ENCODE assay signal across 16 cellular contexts in genomic region chr9:97850746-97851449, GRCh38. TPM values are rescaled to one million over a fixed set of nuclear protein-coding genes. Genes with fewer than 3 reads are reported as not detected.
"Had no signal": no experiment of that assay in that cellular context is flagged by ENCODE, and none has a peak within 500 bp of the region (broad histone marks: within the 10 kb centered on the region; RNA-seq: fewer than 3 reads in every experiment).

No MANE protein-coding gene starts in this region.

- H3K9me3 ChIP-seq: adrenal gland, lower lobe of right lung, upper lobe of left lung had no signal

- H3K4me3 ChIP-seq: adrenal gland, upper lobe of left lung had no signal

- H3K4me3 Mint-ChIP-seq: activated B cell treated with CpG ODN at 0.5 μM for 24 hours; effector memory CD8-positive, alpha-beta T cell; T-helper 1 cell treated with Interleukin-12 subunit alpha and Interleukin-12 subunit beta and Interleukin-4 antibody, amounts not matched to agents 30 μg/mL and 1 μg/mL, for 36 hours had no signal

- H3K27ac ChIP-seq: adrenal gland, lower lobe of right lung, upper lobe of left lung had no signal

- ATAC-seq: effector memory CD8-positive, alpha-beta T cell; left cardiac atrium; lower lobe of right lung; sciatic nerve had no signal

- H3K36me3 ChIP-seq: adrenal gland, lower lobe of right lung, upper lobe of left lung had no signal

- DNase-seq: activated B cell treated with CpG ODN at 0.5 μM for 24 hours; activated CD4-positive, alpha-beta T cell treated with anti-CD3 and anti-CD28 coated beads, Interleukin-2, amount 50 U/mL, for 1 hour; activated naive CD4-positive, alpha-beta T cell treated with anti-CD3 and anti-CD28 coated beads, Interleukin-2, amount 50 U/mL, for 16 hours; adrenal gland; central memory CD4-positive, alpha-beta T cell; effector memory CD8-positive, alpha-beta T cell; erythroblast; hypothalamus; left cardiac atrium; lower lobe of right lung; midbrain; stimulated activated CD4-positive, alpha-beta T cell treated with anti-CD3 and anti-CD28 coated beads, Interleukin-2, amount 100 ng/mL, for 24 hours; substantia nigra had no signal

- H3K9me3 Mint-ChIP-seq: activated B cell treated with CpG ODN at 0.5 μM for 24 hours; effector memory CD8-positive, alpha-beta T cell; T-helper 1 cell treated with Interleukin-12 subunit alpha and Interleukin-12 subunit beta and Interleukin-4 antibody, amounts not matched to agents 30 μg/mL and 1 μg/mL, for 36 hours had no signal

- H3K27ac Mint-ChIP-seq: activated B cell treated with CpG ODN at 0.5 μM for 24 hours; effector memory CD8-positive, alpha-beta T cell; T-helper 1 cell treated with Interleukin-12 subunit alpha and Interleukin-12 subunit beta and Interleukin-4 antibody, amounts not matched to agents 30 μg/mL and 1 μg/mL, for 36 hours had no signal

RNA-seq across cellular contexts. Expression of gene FOXE1, which starts 2.1 kb away (rescaled TPM):
- total RNA-seq: activated B cell treated with CpG ODN at 0.5 μM for 24 hours, left cardiac atrium, lower lobe of right lung, sciatic nerve had no signal
- polyA plus RNA-seq: adrenal gland had no signal
